Comparison of ENCODE assay signal across 27 cellular contexts in genomic region chr17:36854982-36855381, GRCh38.
"Had no signal": no experiment of that assay in that cellular context is flagged by ENCODE, and none has a peak within 500 bp of the region (broad histone marks: within the 10 kb centered on the region; RNA-seq: fewer than 3 reads in every experiment).

No MANE protein-coding gene starts in this region.

- ATAC-seq: mucosa of descending colon; natural killer cell treated with Interleukin-12 subunit alpha and Interleukin-12 subunit beta and Interleukin-15 and Interleukin-18, amount 100 ng/mL, for 72 hours; sciatic nerve; stimulated activated naive CD8-positive, alpha-beta T cell treated with anti-CD3 and anti-CD28 coated beads, Interleukin-15, amount 100 ng/mL, for 72 hours; upper lobe of right lung had no signal

- H3K27ac ChIP-seq: coronary artery, esophagus squamous epithelium, prostate gland, right atrium auricular region, suprapubic skin, transverse colon, upper lobe of right lung, uterus had no signal

- H3K4me1 ChIP-seq: prostate gland, right atrium auricular region, transverse colon, upper lobe of right lung, uterus had no signal

- H3K4me2 ChIP-seq: smooth muscle cell had no signal

- DNase-seq: dermis blood vessel endothelial cell; effector memory CD4-positive, alpha-beta T cell; erythroblast; esophagus squamous epithelium; foreskin melanocyte; hypothalamus; immature natural killer cell; islet precursor cell; mucosa of descending colon; naive B cell; stimulated activated CD4-positive, alpha-beta T cell treated with anti-CD3 and anti-CD28 coated beads, Interleukin-12 subunit alpha, Interleukin-12 subunit beta, amount 100 ng/mL, for 4 hours; stimulated activated CD4-positive, alpha-beta T cell treated with anti-CD3 and anti-CD28 coated beads, Interleukin-1b, Interleukin-23, amount 100 ng/mL, for 48 hours; stimulated activated CD4-positive, alpha-beta T cell treated with anti-CD3 and anti-CD28 coated beads, Interleukin-4, amount 100 ng/mL, for 1 hour; stimulated activated CD8-positive, alpha-beta memory T cell treated with anti-CD3 and anti-CD28 coated beads, Interleukin-4, amount 100 ng/mL, for 48 hours; stimulated activated naive CD4-positive, alpha-beta T cell; stimulated activated naive CD8-positive, alpha-beta T cell treated with anti-CD3 and anti-CD28 coated beads, Interleukin-15, amount 100 ng/mL, for 72 hours; transverse colon; upper lobe of right lung; uterus had no signal

- H3K4me3 ChIP-seq: coronary artery, esophagus squamous epithelium, lung, mucosa of descending colon, prostate gland, right atrium auricular region, smooth muscle cell, suprapubic skin, transverse colon, upper lobe of right lung, uterus had no signal

- H3K36me3 ChIP-seq: esophagus squamous epithelium, prostate gland, right atrium auricular region, suprapubic skin, transverse colon, upper lobe of right lung, uterus had no signal

- H3K27me3 ChIP-seq: right atrium auricular region, uterus had no signal

- H3K9me3 ChIP-seq: esophagus squamous epithelium, mucosa of descending colon, prostate gland, suprapubic skin, transverse colon, upper lobe of right lung, uterus had no signal
